ENCODE assay signal across 12 cellular contexts in genomic region chr13:66128692-66129269, GRCh38.
DNase-seq lines count a peak whose midpoint lies in the region; ATAC-seq and TF ChIP-seq lines count a peak whose summit lies in the region.
"Had no signal": no experiment of that assay in that cellular context is flagged by ENCODE, and none has a peak within 500 bp of the region (broad histone marks: within the 10 kb centered on the region; RNA-seq: fewer than 3 reads in every experiment).

No MANE protein-coding gene starts in this region.

- intact Hi-C loops in vagina (cut with DNase I), result no loop called here
- intact Hi-C loops in spleen (cut with DNase I; ENCODE audit: low total_unique reads), result no loop called here

- peak overlapping the region; percentile 46 for H3K4me2 ChIP-seq in OCI-LY3 (ENCODE audit: low read length)

- H3K27ac ChIP-seq in OCI-LY3 (ENCODE audit: low read length) (peak overlapping the region; percentile 84), right atrium auricular region (no peak overlapping the region), vagina (no peak overlapping the region), spleen (no peak overlapping the region)

- CTCF ChIA-PET in activated naive CD4-positive, alpha-beta T cell treated with anti-CD3 and anti-CD28 coated beads, Interleukin-2, amount 10 ng/mL, durations not matched to agents 7 days and 5 days (lab: Charles Lee), result no interaction called here

- H3K4me1 ChIP-seq in OCI-LY3 (ENCODE audit: low read length) (peaks cover 25% of the 10 kb centered on the region), right atrium auricular region (no peaks in the 10 kb centered on the region), vagina (no peaks in the 10 kb centered on the region), spleen (no peaks in the 10 kb centered on the region)

- ATAC-seq in GM18909 (IDR thresholded peaks at IDR 0.05; ENCODE audit: poor library complexity, unreplicated experiment), result peak; percentile 96
- ATAC-seq in GM21576 (IDR thresholded peaks at IDR 0.05; ENCODE audit: unreplicated experiment), result peak; percentile 77
- ATAC-seq in HG03064 (IDR thresholded peaks at IDR 0.05; ENCODE audit: low read depth, unreplicated experiment), result peak; percentile 82

- H3K79me2 ChIP-seq in OCI-LY3 (ENCODE audit: low read length), result no peaks in the 10 kb centered on the region

- H3K9me3 ChIP-seq in OCI-LY3 (ENCODE audit: insufficient read depth, low read length) (0 out of 2 replicates have a peak, but pooled peaks cover 3% of the 10 kb centered on the region), right atrium auricular region (no peaks in the 10 kb centered on the region), vagina (no peaks in the 10 kb centered on the region), spleen (no peaks in the 10 kb centered on the region)

- DNase-seq in activated naive CD4-positive, alpha-beta T cell treated with anti-CD3 and anti-CD28 coated beads, Interleukin-2, amount 10 ng/mL, durations not matched to agents 7 days and 5 days, result no peak
- no peak for DNase-seq in right atrium auricular region (ENCODE audit: low spot score)
- DNase-seq in vagina (ENCODE audit: extremely low spot score in 2 of 2), result no peak
- DNase-seq in spleen, result no peak
- DNase-seq: activated CD4-positive, alpha-beta T cell treated with anti-CD3 and anti-CD28 coated beads for 4 hours; GOT3; occipital lobe had no signal

- H3K9ac ChIP-seq in OCI-LY3 (ENCODE audit: low read length), result peak overlapping the region; percentile 36

- H3K4me3 Mint-ChIP-seq in activated naive CD4-positive, alpha-beta T cell treated with anti-CD3 and anti-CD28 coated beads, Interleukin-2, amount 10 ng/mL, durations not matched to agents 7 days and 5 days, result no peak overlapping the region
- H3K4me3 Mint-ChIP-seq: IgD-negative memory B cell had no signal

- peaks cover 4% of the 10 kb centered on the region for H3K36me3 ChIP-seq in OCI-LY3 (replicated peaks; ENCODE audit: low read depth, low read length)
- H3K36me3 ChIP-seq in right atrium auricular region, result no peaks in the 10 kb centered on the region
- H3K36me3 ChIP-seq in vagina, result no peaks in the 10 kb centered on the region
- no peaks in the 10 kb centered on the region for H3K36me3 ChIP-seq in spleen

- no peaks in the 10 kb centered on the region for H3K27me3 ChIP-seq in OCI-LY3 (ENCODE audit: low read depth, low read length)
- H3K27me3 ChIP-seq in right atrium auricular region, result no peaks in the 10 kb centered on the region
- H3K27me3 ChIP-seq in vagina, result no peaks in the 10 kb centered on the region
- H3K27me3 ChIP-seq in spleen (replicated peaks in 1 of 7), result no peaks in the 10 kb centered on the region

- TF ChIP-seq POLR2A in vagina (IDR thresholded peaks at IDR 0.05) (no peak), spleen (IDR thresholded peaks at IDR 0.05) (no peak)

- no peaks in the 10 kb centered on the region for H4K20me1 ChIP-seq in OCI-LY3 (ENCODE audit: insufficient read depth, low read length)

- peak overlapping the region; percentile 59 for H2AFZ ChIP-seq in OCI-LY3 (ENCODE audit: low read depth, low read length)

- 78 to 86% (median 81%) methylated on average over 4 of the region's 4 CpGs for WGBS in spleen, 5 donors

- no peaks in the 10 kb centered on the region for H3K27me3 Mint-ChIP-seq in activated naive CD4-positive, alpha-beta T cell treated with anti-CD3 and anti-CD28 coated beads, Interleukin-2, amount 10 ng/mL, durations not matched to agents 7 days and 5 days
- H3K27me3 Mint-ChIP-seq: IgD-negative memory B cell had no signal

- no peaks in the 10 kb centered on the region for H3K9me3 Mint-ChIP-seq in activated naive CD4-positive, alpha-beta T cell treated with anti-CD3 and anti-CD28 coated beads, Interleukin-2, amount 10 ng/mL, durations not matched to agents 7 days and 5 days
- H3K9me3 Mint-ChIP-seq: IgD-negative memory B cell had no signal

- H3K36me3 Mint-ChIP-seq in activated naive CD4-positive, alpha-beta T cell treated with anti-CD3 and anti-CD28 coated beads, Interleukin-2, amount 10 ng/mL, durations not matched to agents 7 days and 5 days, result no peaks in the 10 kb centered on the region
- H3K36me3 Mint-ChIP-seq: IgD-negative memory B cell had no signal

- no peaks in the 10 kb centered on the region for H3K4me1 Mint-ChIP-seq in activated naive CD4-positive, alpha-beta T cell treated with anti-CD3 and anti-CD28 coated beads, Interleukin-2, amount 10 ng/mL, durations not matched to agents 7 days and 5 days
- H3K4me1 Mint-ChIP-seq: IgD-negative memory B cell had no signal

- TF ChIP-seq CTCF in OCI-LY3 (IDR thresholded peaks at IDR 0.05; ENCODE audit: low read depth, low read length) (no peak), right atrium auricular region (IDR thresholded peaks at IDR 0.05) (no peak), vagina (IDR thresholded peaks at IDR 0.05) (no peak), spleen (IDR thresholded peaks at IDR 0.05 in 8 of 11, conservative IDR thresholded peaks at IDR 0.05 in 3 of 11) (no peak)

- H3K27ac Mint-ChIP-seq in activated naive CD4-positive, alpha-beta T cell treated with anti-CD3 and anti-CD28 coated beads, Interleukin-2, amount 10 ng/mL, durations not matched to agents 7 days and 5 days, result no peak overlapping the region
- H3K27ac Mint-ChIP-seq: IgD-negative memory B cell had no signal

- H3K4me3 ChIP-seq in OCI-LY3 (ENCODE audit: low read length), result peak overlapping the region; percentile 18
- no peak overlapping the region for H3K4me3 ChIP-seq in right atrium auricular region
- no peak overlapping the region for H3K4me3 ChIP-seq in vagina
- H3K4me3 ChIP-seq in spleen, result no peak overlapping the region
